ENCODE assay signal across 10 cellular contexts in genomic region chr20:50762435-50763201, GRCh38. TPM values are rescaled to one million over a fixed set of nuclear protein-coding genes. Genes with fewer than 3 reads are reported as not detected.
DNase-seq lines count a peak whose midpoint lies in the region; ATAC-seq and TF ChIP-seq lines count a peak whose summit lies in the region.
"Had no signal": no experiment of that assay in that cellular context is flagged by ENCODE, and none has a peak within 500 bp of the region (broad histone marks: within the 10 kb centered on the region; RNA-seq: fewer than 3 reads in every experiment).

No MANE protein-coding gene starts in this region.

- no peaks in the 10 kb centered on the region for H3K36me3 Mint-ChIP-seq in activated CD8-positive, alpha-beta memory T cell treated with anti-CD3 and anti-CD28 coated beads, Interleukin-2, amount 10 ng/mL, durations not matched to agents 7 days and 5 days

- DNase-seq in activated CD8-positive, alpha-beta memory T cell treated with anti-CD3 and anti-CD28 coated beads, Interleukin-2, amount 10 ng/mL, durations not matched to agents 7 days and 5 days = peak; percentile 33
- no peak for DNase-seq in activated CD8-positive, alpha-beta memory T cell treated with anti-CD3 and anti-CD28 coated beads, Interleukin-2, amount 50 U/mL, for 4 hours
- no peak for DNase-seq in epithelial cell of proximal tubule (ENCODE audit: low read depth)
- DNase-seq in mucosa of descending colon = peak; percentile 56 to 64 (median 63)
- no peak for DNase-seq in iPS-NIHi7 (ENCODE audit: extremely low spot score)
- DNase-seq: activated CD8-positive, alpha-beta T cell treated with anti-CD3 and anti-CD28 coated beads for 36 hours had no signal

- no peak overlapping the region for H3K4me3 Mint-ChIP-seq in activated CD8-positive, alpha-beta memory T cell treated with anti-CD3 and anti-CD28 coated beads, Interleukin-2, amount 10 ng/mL, durations not matched to agents 7 days and 5 days
- H3K4me3 Mint-ChIP-seq: activated CD8-positive, alpha-beta T cell treated with anti-CD3 and anti-CD28 coated beads for 36 hours had no signal

- CTCF ChIA-PET in activated CD8-positive, alpha-beta memory T cell treated with anti-CD3 and anti-CD28 coated beads, Interleukin-2, amount 10 ng/mL, durations not matched to agents 7 days and 5 days (lab: Charles Lee) = no interaction called here

- H3K4me3 ChIP-seq in epithelial cell of proximal tubule (ENCODE audit: low read depth, low read length) (peak overlapping the region; percentile 1), mucosa of descending colon (no peak overlapping the region)
- H3K4me3 ChIP-seq: BLaER1 had no signal

- no peaks in the 10 kb centered on the region for H3K36me3 ChIP-seq in mucosa of descending colon (ENCODE audit: low read depth)
- H3K36me3 ChIP-seq: BLaER1 had no signal

- ATAC-seq in activated CD8-positive, alpha-beta memory T cell treated with anti-CD3 and anti-CD28 coated beads, Interleukin-2, amount 10 ng/mL, durations not matched to agents 7 days and 5 days = no peak
- ATAC-seq in mucosa of descending colon (peak; percentile 59), GM21825 (IDR thresholded peaks at IDR 0.05; ENCODE audit: unreplicated experiment) (no peak), GM18517 (IDR thresholded peaks at IDR 0.05; ENCODE audit: unreplicated experiment) (no peak), GM21447 (IDR thresholded peaks at IDR 0.05; ENCODE audit: unreplicated experiment) (no peak)
- ATAC-seq: activated CD8-positive, alpha-beta T cell treated with anti-CD3 and anti-CD28 coated beads for 36 hours had no signal

- H3K4me1 ChIP-seq in mucosa of descending colon (ENCODE audit: low read depth) = peaks cover 24% of the 10 kb centered on the region

- peaks cover 10% of the 10 kb centered on the region for H3K27me3 Mint-ChIP-seq in activated CD8-positive, alpha-beta memory T cell treated with anti-CD3 and anti-CD28 coated beads, Interleukin-2, amount 10 ng/mL, durations not matched to agents 7 days and 5 days

- TF ChIP-seq CTCF in epithelial cell of proximal tubule (conservative IDR thresholded peaks at IDR 0.05; ENCODE audit: low read depth, low read length) = no peak
- TF ChIP-seq CTCF in mucosa of descending colon (IDR thresholded peaks at IDR 0.05) = no peak

- H3K9me3 ChIP-seq in mucosa of descending colon = no peaks in the 10 kb centered on the region
- H3K9me3 ChIP-seq: BLaER1 had no signal

- H3K27ac Mint-ChIP-seq in activated CD8-positive, alpha-beta memory T cell treated with anti-CD3 and anti-CD28 coated beads, Interleukin-2, amount 10 ng/mL, durations not matched to agents 7 days and 5 days = no peak overlapping the region
- H3K27ac Mint-ChIP-seq: activated CD8-positive, alpha-beta T cell treated with anti-CD3 and anti-CD28 coated beads for 36 hours had no signal

- no peaks in the 10 kb centered on the region for H3K4me1 Mint-ChIP-seq in activated CD8-positive, alpha-beta memory T cell treated with anti-CD3 and anti-CD28 coated beads, Interleukin-2, amount 10 ng/mL, durations not matched to agents 7 days and 5 days

- H3K9me3 Mint-ChIP-seq in activated CD8-positive, alpha-beta memory T cell treated with anti-CD3 and anti-CD28 coated beads, Interleukin-2, amount 10 ng/mL, durations not matched to agents 7 days and 5 days (ENCODE audit: low read depth) = no peaks in the 10 kb centered on the region
- H3K9me3 Mint-ChIP-seq: activated CD8-positive, alpha-beta T cell treated with anti-CD3 and anti-CD28 coated beads for 36 hours had no signal

- intact Hi-C loops in mucosa of descending colon (cut with DNase I, micrococcal nuclease) = no loop called here

RNA-seq across cellular contexts. Expression of gene PARD6B, which starts 31.2 kb away (rescaled TPM):
- 1 to 10 TPM; 4.2 to 4.6 TPM for total RNA-seq in activated CD8-positive, alpha-beta memory T cell treated with anti-CD3 and anti-CD28 coated beads, Interleukin-2, amount 10 ng/mL, durations not matched to agents 7 days and 5 days
- total RNA-seq in epithelial cell of proximal tubule = 17.1 and 44.4 TPM in 2 replicates
- 10 to 100 TPM; 16.8 to 35.1 (median 29.2) TPM for total RNA-seq in mucosa of descending colon

RNA-seq across cellular contexts. Expression of gene BCAS4, which starts 32.2 kb away (rescaled TPM):
- total RNA-seq in activated CD8-positive, alpha-beta memory T cell treated with anti-CD3 and anti-CD28 coated beads, Interleukin-2, amount 10 ng/mL, durations not matched to agents 7 days and 5 days = 10 to 100 TPM; 37.6 to 44.8 TPM
- total RNA-seq in epithelial cell of proximal tubule = 15.7 and 24.0 TPM in 2 replicates
- 1 to 10 TPM; 1.9 to 5.6 (median 2.9) TPM for total RNA-seq in mucosa of descending colon

Comparison
In these comparisons a context has a peak if more than half of its experiments do, and no peak if none do; other contexts are left out.
1. DNase-seq: peak in activated CD8-positive, alpha-beta memory T cell treated with anti-CD3 and anti-CD28 coated beads, Interleukin-2, amount 10 ng/mL, durations not matched to agents 7 days and 5 days (single experiment) and mucosa of descending colon (3 of 3); none in activated CD8-positive, alpha-beta memory T cell treated with anti-CD3 and anti-CD28 coated beads, Interleukin-2, amount 50 U/mL, for 4 hours (single experiment), epithelial cell of proximal tubule (single experiment) and iPS-NIHi7 (single experiment).